ENCODE assay signal across 8 cellular contexts in genomic region chr4:165255439-165255838, GRCh38. TPM values are rescaled to one million over a fixed set of nuclear protein-coding genes. Genes with fewer than 3 reads are reported as not detected.
DNase-seq lines count a peak whose midpoint lies in the region; ATAC-seq and TF ChIP-seq lines count a peak whose summit lies in the region.
"Not testable (repeated sequence)": the region's sequence is repeated elsewhere in the genome, so short reads cannot be mapped to it uniquely, and the experiment has no call there.

No MANE protein-coding gene starts in this region.

- not testable (repeated sequence) for H3F3A ChIP-seq in GM23338 (replicated peaks; ENCODE audit: low read depth)

- not testable (repeated sequence) for TF ChIP-seq CTCF in GM23338 (conservative IDR thresholded peaks at IDR 0.05; ENCODE audit: low read depth in 2 of 2); fibroblast of lung (conservative IDR thresholded peaks at IDR 0.05 in 1 of 2, IDR thresholded peaks at IDR 0.05 in 1 of 2; ENCODE audit: low read depth in 1 of 2, low read length in 2 of 2); nephron (IDR thresholded peaks at IDR 0.05; ENCODE audit: unreplicated experiment in 3 of 3); thyroid gland (IDR thresholded peaks at IDR 0.05)

- not testable (repeated sequence) for H3K4me3 ChIP-seq in GM23338; fibroblast of lung (replicated peaks in 1 of 4; ENCODE audit: control extremely low read depth in 1 of 4, insufficient read depth in 1 of 4, low read depth in 3 of 4, low read length in 4 of 4); thyroid gland (replicated peaks in 1 of 3)

- H3K27me3 ChIP-seq in GM23338 (ENCODE audit: insufficient read depth); fibroblast of lung (ENCODE audit: control insufficient read depth, insufficient read depth, low read length); thyroid gland: not testable (repeated sequence)

- H3K27ac ChIP-seq in GM23338 (ENCODE audit: low read depth): 0 out of 2 replicates have a peak overlapping the region, but pooled peaks have one; percentile 57
- not testable (repeated sequence) for H3K27ac ChIP-seq in fibroblast of lung (ENCODE audit: insufficient read depth, low read length); thyroid gland

- H3K27ac Mint-ChIP-seq in GM23338: peak overlapping the region; percentile 35
- H3K27ac Mint-ChIP-seq in activated T-helper 17 cell treated with anti-CD3 and anti-CD28 coated beads, Interleukin-2, amount 50 U/mL, for 72 hours: peak overlapping the region; percentile 62
- H3K27ac Mint-ChIP-seq in nephron: peak overlapping the region; percentile 84 to 87 (median 84)

- intact Hi-C loops in thyroid gland (cut with DNase I): not testable (repeated sequence)

- DNase-seq in GM23338 (ENCODE audit: low spot score): not testable (repeated sequence)
- DNase-seq in T follicular helper cell (ENCODE audit: low read depth) (peak; percentile 40), fibroblast of lung (ENCODE audit: low read depth in 2 of 2) (peak; percentile 56 to 72), thyroid gland (peak; percentile 35 to 44)

- not testable (repeated sequence) for H3K4me1 ChIP-seq in GM23338 (ENCODE audit: insufficient read depth); fibroblast of lung (ENCODE audit: control insufficient read depth, extremely low read depth, insufficient read depth, low read length)
- peaks cover 7 to 12% of the 10 kb centered on the region in 2 donors for H3K4me1 ChIP-seq in thyroid gland

- not testable (repeated sequence) for H3K9me3 Mint-ChIP-seq in GM23338; activated T-helper 17 cell treated with anti-CD3 and anti-CD28 coated beads, Interleukin-2, amount 50 U/mL, for 72 hours; nephron

- H4K20me1 ChIP-seq in GM23338 (replicated peaks; ENCODE audit: insufficient read depth); fibroblast of lung (ENCODE audit: control insufficient read depth, extremely low read depth, insufficient read depth, low read length): not testable (repeated sequence)

- ATAC-seq in GM18508 (IDR thresholded peaks at IDR 0.05; ENCODE audit: insufficient read depth, unreplicated experiment) (peak; percentile 90), HG03571 (IDR thresholded peaks at IDR 0.05; ENCODE audit: unreplicated experiment) (peak; percentile 94)
- ATAC-seq in GM23338: not testable (repeated sequence)
- peak; percentile 98 for ATAC-seq in activated T-helper 17 cell treated with anti-CD3 and anti-CD28 coated beads, Interleukin-2, amount 50 U/mL, for 72 hours (replicated peaks)

- not testable (repeated sequence) for H3K9me2 ChIP-seq in GM23338 (ENCODE audit: insufficient read depth)

- H3K36me3 Mint-ChIP-seq in GM23338 (ENCODE audit: low read depth); activated T-helper 17 cell treated with anti-CD3 and anti-CD28 coated beads, Interleukin-2, amount 50 U/mL, for 72 hours (ENCODE audit: low read depth); nephron (ENCODE audit: low read depth): not testable (repeated sequence)

- H3K9ac ChIP-seq in fibroblast of lung (ENCODE audit: insufficient read depth, low read length): not testable (repeated sequence)

- H3K4me1 Mint-ChIP-seq in GM23338: not testable (repeated sequence)
- H3K4me1 Mint-ChIP-seq in activated T-helper 17 cell treated with anti-CD3 and anti-CD28 coated beads, Interleukin-2, amount 50 U/mL, for 72 hours: peaks cover 25% of the 10 kb centered on the region
- H3K4me1 Mint-ChIP-seq in nephron: peaks cover 25% of the 10 kb centered on the region

- H2AFZ ChIP-seq in GM23338; fibroblast of lung (ENCODE audit: low read length): not testable (repeated sequence)

- WGBS in thyroid gland, 2 donors: 26 to 29% methylated on average over 4 of the region's 4 CpGs

- H3K36me3 ChIP-seq in GM23338 (ENCODE audit: insufficient read depth); fibroblast of lung (ENCODE audit: control insufficient read depth, insufficient read depth, low read length); thyroid gland: not testable (repeated sequence)

- TF ChIP-seq POLR2A in thyroid gland (IDR thresholded peaks at IDR 0.05): not testable (repeated sequence)

- H3K79me2 ChIP-seq in GM23338 (replicated peaks; ENCODE audit: insufficient read depth); fibroblast of lung (ENCODE audit: control insufficient read depth, insufficient read depth, low read length): not testable (repeated sequence)

- not testable (repeated sequence) for H3K4me2 ChIP-seq in GM23338; fibroblast of lung (ENCODE audit: extremely low read depth, insufficient read depth, low read length)

- H3K27me3 Mint-ChIP-seq in GM23338 (ENCODE audit: insufficient read depth, low read depth, poor library complexity); activated T-helper 17 cell treated with anti-CD3 and anti-CD28 coated beads, Interleukin-2, amount 50 U/mL, for 72 hours; nephron (ENCODE audit: low read depth): not testable (repeated sequence)

- H3K4me3 Mint-ChIP-seq in GM23338: not testable (repeated sequence)
- H3K4me3 Mint-ChIP-seq in activated T-helper 17 cell treated with anti-CD3 and anti-CD28 coated beads, Interleukin-2, amount 50 U/mL, for 72 hours: peak overlapping the region; percentile 54
- peak overlapping the region in 1 of 3 experiments; percentile 9 for H3K4me3 Mint-ChIP-seq in nephron

- not testable (repeated sequence) for H3K9me3 ChIP-seq in fibroblast of lung (ENCODE audit: control insufficient read depth, insufficient read depth, low read depth, low read length); thyroid gland

RNA-seq across cellular contexts. Expression of gene KLHL2, which starts 48.1 kb away (rescaled TPM):
- 12.4 and 14.8 TPM in 2 replicates for total RNA-seq in GM23338 (2014; rRNA removed; shearing (Covaris generic))
- 5.0 and 7.1 TPM in 2 replicates for polyA plus RNA-seq in GM23338 (2016; fragmentation: Nextera tagmentation; extraction: Ambion mirVana)
- 10 to 100 TPM; 25.4 to 27.3 TPM for total RNA-seq in activated T-helper 17 cell treated with anti-CD3 and anti-CD28 coated beads, Interleukin-2, amount 50 U/mL, for 72 hours
- total RNA-seq in fibroblast of lung: 23.1 and 26.1 TPM in 2 replicates
- 13.5 and 14.5 TPM in 2 replicates for polyA plus RNA-seq in fibroblast of lung
- 10.2 and 10.3 TPM in 2 replicates for polyA plus RNA-seq in fibroblast of lung (2012)
- polyA minus RNA-seq in fibroblast of lung (ENCODE audit: low replicate concordance): 1.6 and 6.4 TPM in 2 replicates
- 10 to 100 TPM; 30.9 to 45.2 (median 35.8) TPM for total RNA-seq in thyroid gland
